Comparison of ENCODE assay signal across 17 cellular contexts in genomic region chr16:3008749-3009088, GRCh38. TPM values are rescaled to one million over a fixed set of nuclear protein-coding genes. Genes with fewer than 3 reads are reported as not detected.
DNase-seq lines count a peak whose midpoint lies in the region; ATAC-seq and TF ChIP-seq lines count a peak whose summit lies in the region.
"Had no signal": no experiment of that assay in that cellular context is flagged by ENCODE, and none has a peak within 500 bp of the region (broad histone marks: within the 10 kb centered on the region; RNA-seq: fewer than 3 reads in every experiment).

No MANE protein-coding gene starts in this region.

- H3K4me1 ChIP-seq in BLaER1 treated with 17β-estradiol and CSF1 and Interleukin-3, amounts not matched to agents 10 nM and 100 nM = peaks cover 41 to 65% (median 50%) of the 10 kb centered on the region in 10 experiments
- peaks cover 17% of the 10 kb centered on the region for H3K4me1 ChIP-seq in colonic mucosa

- peak overlapping the region in 7 of 11 experiments; percentile 25 to 58 (median 43); a peak in 8 of 22 replicates for H3K27ac ChIP-seq in BLaER1 treated with 17β-estradiol and CSF1 and Interleukin-3, amounts not matched to agents 10 nM and 100 nM
- H3K27ac ChIP-seq in HL-60 (replicated peaks) (peak overlapping the region; percentile 90), colonic mucosa (peak overlapping the region; percentile 86)
- H3K27ac ChIP-seq: GM23248 had no signal

- H3K27me3 Mint-ChIP-seq in mesothelial cell of epicardium (ENCODE audit: low read depth) = peaks cover 61% of the 10 kb centered on the region

- peak overlapping the region; percentile 94 for H3K27ac Mint-ChIP-seq in mesothelial cell of epicardium
- H3K27ac Mint-ChIP-seq: nephron progenitor cell had no signal

- DNase-seq in HL-60 (ENCODE audit: low read depth in 1 of 2, low spot score in 1 of 2) (no peak), colonic mucosa (no peak), mesothelial cell of epicardium (ENCODE audit: low spot score in 2 of 2, unreplicated experiment in 2 of 2) (no peak), C1 segment of cervical spinal cord (lab: John Stamatoyannopoulos, UW) (no peak), NCI-H2196 treated with DMSO at 0.1 percent for 48 hours (lab: John Stamatoyannopoulos, UW; ENCODE audit: unreplicated experiment) (no peak)
- DNase-seq: activated CD8-positive, alpha-beta memory T cell treated with anti-CD3 and anti-CD28 coated beads for 24 hours; amniotic stem cell; GM23248; NCI-H2081; NCI-H526; nephron progenitor cell; retina had no signal

- H3K4me1 Mint-ChIP-seq in mesothelial cell of epicardium = peaks cover 67% of the 10 kb centered on the region

- H3K9me3 Mint-ChIP-seq in mesothelial cell of epicardium = no peaks in the 10 kb centered on the region
- H3K9me3 Mint-ChIP-seq: nephron progenitor cell had no signal

- H4K20me1 ChIP-seq in BLaER1 treated with 17β-estradiol and CSF1 and Interleukin-3, amounts not matched to agents 10 nM and 100 nM = peaks cover 0 to 15% (median 0%) of the 10 kb centered on the region in 11 experiments; a peak in 6 of 22 replicates

- H3K36me3 ChIP-seq in BLaER1 treated with 17β-estradiol and CSF1 and Interleukin-3, amounts not matched to agents 10 nM and 100 nM = no peaks in the 10 kb centered on the region
- H3K36me3 ChIP-seq in colonic mucosa = no peaks in the 10 kb centered on the region

- ATAC-seq in GM18909 (IDR thresholded peaks at IDR 0.05; ENCODE audit: poor library complexity, unreplicated experiment) (no peak), HG02571 (IDR thresholded peaks at IDR 0.05; ENCODE audit: unreplicated experiment) (no peak)

- intact Hi-C loops in colonic mucosa (cut with DNase I) = no loop called here

- no peaks in the 10 kb centered on the region for H3K9me3 ChIP-seq in BLaER1 treated with 17β-estradiol and CSF1 and Interleukin-3, amounts not matched to agents 10 nM and 100 nM (replicated peaks in 1 of 11)
- H3K9me3 ChIP-seq in colonic mucosa = no peaks in the 10 kb centered on the region

- TF ChIP-seq CTCF in HL-60 (IDR thresholded peaks at IDR 0.05; ENCODE audit: insufficient read depth, low read length) (no peak), colonic mucosa (IDR thresholded peaks at IDR 0.05) (no peak), mesothelial cell of epicardium (IDR thresholded peaks at IDR 0.05; ENCODE audit: unreplicated experiment) (no peak)

- H3K4me3 Mint-ChIP-seq in mesothelial cell of epicardium = no peak overlapping the region

- H3K9ac ChIP-seq in BLaER1 treated with 17β-estradiol and CSF1 and Interleukin-3, amounts not matched to agents 10 nM and 100 nM = peak overlapping the region in 1 of 11 experiments; percentile 48; a peak in 1 of 22 replicates
- peak overlapping the region in 1 of 2 donors; percentile 40 for H3K9ac ChIP-seq in colonic mucosa (ENCODE audit: low read depth in 2 of 2, low read length in 2 of 2)
- H3K9ac ChIP-seq: GM23248 had no signal

- peak overlapping the region in 7 of 10 experiments; percentile 39 to 64 (median 47); a peak in 8 of 20 replicates for H3K4me3 ChIP-seq in BLaER1 treated with 17β-estradiol and CSF1 and Interleukin-3, amounts not matched to agents 10 nM and 100 nM
- H3K4me3 ChIP-seq in HL-60 (replicated peaks; ENCODE audit: insufficient read depth, low read length) (no peak overlapping the region), colonic mucosa (no peak overlapping the region)
- H3K4me3 ChIP-seq: GM23248 had no signal

- H3K4me2 ChIP-seq in BLaER1 treated with 17β-estradiol and CSF1 and Interleukin-3, amounts not matched to agents 10 nM and 100 nM = peak overlapping the region; percentile 89 to 100 (median 99)

- H3K27me3 ChIP-seq in BLaER1 treated with 17β-estradiol and CSF1 and Interleukin-3, amounts not matched to agents 10 nM and 100 nM = peaks cover 60 to 98% (median 84%) of the 10 kb centered on the region in 11 experiments
- H3K27me3 ChIP-seq in HL-60 (ENCODE audit: insufficient read depth, poor library complexity, severe bottlenecking) (no peaks in the 10 kb centered on the region), colonic mucosa (peaks cover 5% of the 10 kb centered on the region)

- H3K36me3 Mint-ChIP-seq in mesothelial cell of epicardium = no peaks in the 10 kb centered on the region

RNA-seq across cellular contexts. Expression of gene CLDN9, which starts 4.0 kb away (rescaled TPM):
- total RNA-seq in colonic mucosa (under 1 TPM; 0.35 to 0.67 TPM), mesothelial cell of epicardium (5.4 to 5.7 TPM (median 5.4 TPM) in 3 replicates)
- total RNA-seq: chondrocyte, frontal cortex, GM23248 had no signal

RNA-seq across cellular contexts. Expression of gene CLDN6, which starts 9.3 kb away (rescaled TPM):
- total RNA-seq in colonic mucosa (1 to 10 TPM in 1 of 2 donors, not detected in 1; 1.2 TPM), mesothelial cell of epicardium (257 to 267 TPM (median 260 TPM) in 3 replicates)
- total RNA-seq: GM23248 had no signal

RNA-seq across cellular contexts. Expression of gene TNFRSF12A, which starts 11.4 kb away (rescaled TPM):
- 10 to 100 TPM; 11.6 to 27.3 TPM for total RNA-seq in colonic mucosa
- 44.6 to 45.5 TPM (median 45.1 TPM) in 3 replicates for total RNA-seq in mesothelial cell of epicardium

RNA-seq across cellular contexts. Expression of gene HCFC1R1, which starts 15.0 kb away (rescaled TPM):
- total RNA-seq in colonic mucosa (10 to 100 TPM; 28.7 to 30.0 TPM), mesothelial cell of epicardium (64.0 to 68.5 TPM (median 65.7 TPM) in 3 replicates)

RNA-seq across cellular contexts. Expression of gene THOC6, which starts 15.1 kb away (rescaled TPM):
- total RNA-seq in colonic mucosa = 10 to 100 TPM; 27.4 to 45.8 TPM
- 59.8 to 62.4 TPM (median 60.2 TPM) in 3 replicates for total RNA-seq in mesothelial cell of epicardium

Comparison
In these comparisons a context has a peak if more than half of its experiments do, and no peak if none do; other contexts are left out.
1. H3K4me3 ChIP-seq: peak in BLaER1 treated with 17β-estradiol and CSF1 and Interleukin-3, amounts not matched to agents 10 nM and 100 nM (7 of 10); none in HL-60 (single experiment) and colonic mucosa (single experiment).
2. RNA of gene CLDN6, which starts 9.3 kb away (total RNA-seq): 257 to 267 TPM in mesothelial cell of epicardium; 1.2 TPM in colonic mucosa; every median in the first group is over 100 times any median in the second.
3. Peak in every context shown above with its lines, with median percentiles within 50 percentile points of each other: H3K27ac ChIP-seq.